Comparison of ENCODE assay signal across 8 cellular contexts in genomic region chr6:38639498-38640215, GRCh38. TPM values are rescaled to one million over a fixed set of nuclear protein-coding genes. Genes with fewer than 3 reads are reported as not detected.
A peak's percentile ranks its signal among the peaks of the same experiment; 100 is the strongest.
DNase-seq lines count a peak whose midpoint lies in the region; ATAC-seq and TF ChIP-seq lines count a peak whose summit lies in the region.

Gene BTBD9 (minus strand): TSS chr6:38639929.

- TF ChIP-seq POLR2A in esophagus muscularis mucosa (IDR thresholded peaks at IDR 0.05; ENCODE audit: low read depth) = no peak

- H3K4me1 Mint-ChIP-seq in activated T-cell treated with anti-CD3 and anti-CD28 coated beads, Interleukin-2, amount 50 U/mL, for 24 hours (ENCODE audit: low read depth) = peaks cover 53% of the 10 kb centered on the region

- H3K9me3 ChIP-seq in esophagus muscularis mucosa = no peaks in the 10 kb centered on the region
- H3K9me3 ChIP-seq in muscle layer of duodenum (ENCODE audit: control insufficient read depth in 1 of 2, low read length in 2 of 2) = no peaks in the 10 kb centered on the region

- peaks cover 16 to 26% (median 21%) of the 10 kb centered on the region in 4 donors for H3K4me1 ChIP-seq in esophagus muscularis mucosa
- peaks cover 8 to 17% of the 10 kb centered on the region in 2 donors for H3K4me1 ChIP-seq in muscle layer of duodenum (ENCODE audit: control insufficient read depth in 1 of 2, insufficient read depth in 2 of 2, low read length in 2 of 2)

- intact Hi-C loops in esophagus muscularis mucosa (cut with DNase I) = loop anchor here (10.0 kb wide), 1 partner anchor 65 kb away; the partner anchor contains the start of gene GLO1

- H3K27ac ChIP-seq in esophagus muscularis mucosa (replicated peaks in 1 of 4) (peak within 1 kb of the TSS; percentile 87 to 94 (median 90)), muscle layer of duodenum (ENCODE audit: low read length) (peak within 1 kb of the TSS; percentile 84)

- no peak for TF ChIP-seq CTCF in esophagus muscularis mucosa (IDR thresholded peaks at IDR 0.05)

- H3K36me3 Mint-ChIP-seq in activated T-cell treated with anti-CD3 and anti-CD28 coated beads, Interleukin-2, amount 50 U/mL, for 24 hours (ENCODE audit: low read depth) = peaks cover 2% of the 10 kb centered on the region

- H3K27ac Mint-ChIP-seq in activated T-cell treated with anti-CD3 and anti-CD28 coated beads, Interleukin-2, amount 50 U/mL, for 24 hours = peak within 1 kb of the TSS; percentile 93

- in situ Hi-C loops in Caki2 (cut with HindIII; ENCODE audit: low pct_unique_long_range_greater_than_20kb, low sequenced_read_pairs) = no loop called here

- no peaks in the 10 kb centered on the region for H3K9me3 Mint-ChIP-seq in activated T-cell treated with anti-CD3 and anti-CD28 coated beads, Interleukin-2, amount 50 U/mL, for 24 hours

- no peaks in the 10 kb centered on the region for H3K27me3 Mint-ChIP-seq in activated T-cell treated with anti-CD3 and anti-CD28 coated beads, Interleukin-2, amount 50 U/mL, for 24 hours

- WGBS in esophagus muscularis mucosa = 1% methylated on average over 16 of the region's 82 CpGs

- peak; percentile 43 for ATAC-seq in GM19468 (IDR thresholded peaks at IDR 0.05; ENCODE audit: extremely low read depth, unreplicated experiment)

- peak within 1 kb of the TSS; percentile 89 for H3K4me3 Mint-ChIP-seq in activated T-cell treated with anti-CD3 and anti-CD28 coated beads, Interleukin-2, amount 50 U/mL, for 24 hours

- peak within 1 kb of the TSS; percentile 75 to 90 (median 83) for H3K4me3 ChIP-seq in esophagus muscularis mucosa
- H3K4me3 ChIP-seq in muscle layer of duodenum (ENCODE audit: low read depth in 1 of 2, low read length in 2 of 2) = peak within 1 kb of the TSS; percentile 90 to 92

- no peaks in the 10 kb centered on the region for H3K27me3 ChIP-seq in esophagus muscularis mucosa
- no peaks in the 10 kb centered on the region for H3K27me3 ChIP-seq in muscle layer of duodenum (ENCODE audit: low read depth, low read length)

- DNase-seq in Caki2 (ENCODE audit: low read depth) (peak; percentile 85), HS-5 (ENCODE audit: low read depth) (peak; percentile 35), OCI-M1 (lab: John Stamatoyannopoulos, UW) (peak; percentile 74), esophagus muscularis mucosa (ENCODE audit: extremely low spot score) (peak; percentile 95)
- DNase-seq in activated T-cell treated with anti-CD3 and anti-CD28 coated beads, Interleukin-2, amount 50 U/mL, for 24 hours = peak; percentile 92
- DNase-seq in stimulated activated CD8-positive, alpha-beta memory T cell treated with anti-CD3 and anti-CD28 coated beads, Interleukin-7, amount 100 ng/mL, for 4 hours (ENCODE audit: low read depth in 2 of 2) = peak; percentile 47 to 74

- H3K36me3 ChIP-seq in esophagus muscularis mucosa (no peaks in the 10 kb centered on the region), muscle layer of duodenum (ENCODE audit: control insufficient read depth in 1 of 2, insufficient read depth in 2 of 2, low read length in 2 of 2) (no peaks in the 10 kb centered on the region)

- no peak for TF ChIP-seq EP300 in esophagus muscularis mucosa (IDR thresholded peaks at IDR 0.05)

RNA-seq across cellular contexts. Expression of gene BTBD9, which starts in this region (rescaled TPM):
- total RNA-seq in Caki2 (2014; rRNA removed; shearing (Covaris generic); ENCODE audit: low replicate concordance) = 9.7 and 17.0 TPM in 2 replicates
- total RNA-seq in esophagus muscularis mucosa = 10 to 100 TPM in 3 of 4 donors, 1 to 10 TPM in 1; 9.4 to 14.1 (median 11.2) TPM

Comparison
In these comparisons a context has a peak if more than half of its experiments do, and no peak if none do; other contexts are left out.
1. Peak in every context shown above with its lines: DNase-seq, ATAC-seq, H3K4me3 ChIP-seq and H3K27ac ChIP-seq.
2. DNase-seq: peak in every context shown above with its lines; median percentile 95 in esophagus muscularis mucosa; 92 in activated T-cell treated with anti-CD3 and anti-CD28 coated beads, Interleukin-2, amount 50 U/mL, for 24 hours; 85 in Caki2; 74 in OCI-M1; 60 in stimulated activated CD8-positive, alpha-beta memory T cell treated with anti-CD3 and anti-CD28 coated beads, Interleukin-7, amount 100 ng/mL, for 4 hours; 35 in HS-5.